Comparison of ENCODE assay signal across 1 cellular context in genomic region chr1:228164561-228165371, GRCh38.
TF ChIP-seq lines count a peak whose summit lies in the region.

No MANE protein-coding gene starts in this region.

TF ChIP-seq in K562, 482 proteins besides CTCF, POLR2A, EP300 and RAD21 (continued from another document and continues in another):
- TF ChIP-seq ZNF511 (CRISPR knock-in tag; IDR thresholded peaks at IDR 0.05) = no peak
- no peak for TF ChIP-seq HDAC6 (IDR thresholded peaks at IDR 0.05; ENCODE audit: low read depth, low read length)
- TF ChIP-seq ZNF23 (CRISPR knock-in tag; IDR thresholded peaks at IDR 0.05) = 0 out of 2 replicates have a peak, but pooled peaks have one; percentile 16
- no peak for TF ChIP-seq CEBPB (tag; IDR thresholded peaks at IDR 0.05)
- TF ChIP-seq POLR2B (IDR thresholded peaks at IDR 0.05; ENCODE audit: low read depth, partially characterized antibody) = no peak
- peak; percentile 13 to 17; a peak in 1 of 4 replicates for TF ChIP-seq MLLT1 (IDR thresholded peaks at IDR 0.05)
- TF ChIP-seq MYBL2 (IDR thresholded peaks at IDR 0.05; ENCODE audit: low read depth) = no peak
- TF ChIP-seq MYBL2 (CRISPR knock-in tag; IDR thresholded peaks at IDR 0.05; ENCODE audit: borderline replicate concordance) = no peak
- no peak for TF ChIP-seq NFXL1 (CRISPR knock-in tag; IDR thresholded peaks at IDR 0.05)
- TF ChIP-seq ILF3 (IDR thresholded peaks at IDR 0.05; ENCODE audit: borderline replicate concordance) = no peak
- TF ChIP-seq MAFK (IDR thresholded peaks at IDR 0.05; ENCODE audit: low read length) = peak; percentile 21; the same call in 1 of the 2 replicates
- TF ChIP-seq SMAD2 (IDR thresholded peaks at IDR 0.05; ENCODE audit: low read depth, low read length) = no peak
- peak; percentile 68 for TF ChIP-seq ATF7 (IDR thresholded peaks at IDR 0.05)
- no peak for TF ChIP-seq SRSF3 (IDR thresholded peaks at IDR 0.05; ENCODE audit: insufficient read depth, low read length)
- no peak for TF ChIP-seq MLX (CRISPR knock-in tag; conservative IDR thresholded peaks at IDR 0.05)
- TF ChIP-seq ZNF354B (CRISPR knock-in tag; IDR thresholded peaks at IDR 0.05) = no peak
- TF ChIP-seq NFATC3 (IDR thresholded peaks at IDR 0.05) = no peak
- no peak for TF ChIP-seq ZNF124 (CRISPR knock-in tag; IDR thresholded peaks at IDR 0.05)
- TF ChIP-seq ZHX1 (conservative IDR thresholded peaks at IDR 0.05; ENCODE audit: low read length) = no peak
- peak; percentile 80 for TF ChIP-seq TAL1 (IDR thresholded peaks at IDR 0.05)
- peak in 1 of 2 experiments; percentile 27; a peak in 1 of 4 replicates for TF ChIP-seq KDM4B (IDR thresholded peaks at IDR 0.05; ENCODE audit: borderline replicate concordance in 2 of 2, low read depth in 1 of 2)
- peak; percentile 55; the same call in 1 of the 2 replicates for TF ChIP-seq MTA2 (IDR thresholded peaks at IDR 0.05; ENCODE audit: low read depth)
- no peak for TF ChIP-seq MCM7 (IDR thresholded peaks at IDR 0.05)
- TF ChIP-seq ARNT (IDR thresholded peaks at IDR 0.05) = peak in 1 of 2 experiments; percentile 20; a peak in 2 of 4 replicates
- no peak for TF ChIP-seq NBN (IDR thresholded peaks at IDR 0.05; ENCODE audit: low read depth)
- no peak for TF ChIP-seq ETS2 (tag; IDR thresholded peaks at IDR 0.05; ENCODE audit: borderline replicate concordance, poor library complexity, severe bottlenecking)
- TF ChIP-seq CCNT2 (IDR thresholded peaks at IDR 0.05; ENCODE audit: borderline replicate concordance, extremely low read depth, insufficient read length, low read depth, low read length) = peak; percentile 65
- no peak for TF ChIP-seq NELFE (IDR thresholded peaks at IDR 0.05; ENCODE audit: insufficient read depth, insufficient read length)
- TF ChIP-seq OTX1 (CRISPR knock-in tag; IDR thresholded peaks at IDR 0.05) = no peak; the same call in 1 of the 2 replicates
- TF ChIP-seq EWSR1 (IDR thresholded peaks at IDR 0.05; ENCODE audit: borderline replicate concordance, low read depth, partially characterized antibody) = no peak
- TF ChIP-seq AFF4 (CRISPR knock-in tag; IDR thresholded peaks at IDR 0.05) = no peak
- TF ChIP-seq CREB3 (tag; conservative IDR thresholded peaks at IDR 0.05; ENCODE audit: low read depth) = no peak
- no peak for TF ChIP-seq ZC3H8 (IDR thresholded peaks at IDR 0.05)
- TF ChIP-seq MAZ (CRISPR knock-in tag; conservative IDR thresholded peaks at IDR 0.05 in 1 of 2, IDR thresholded peaks at IDR 0.05 in 1 of 2) = no peak
- TF ChIP-seq ZNF280A (IDR thresholded peaks at IDR 0.05; ENCODE audit: low read depth, partially characterized antibody) = no peak
- TF ChIP-seq TSHZ1 (CRISPR knock-in tag; IDR thresholded peaks at IDR 0.05) = no peak
- no peak for TF ChIP-seq BACH1 (tag; IDR thresholded peaks at IDR 0.05)
- no peak for TF ChIP-seq SMC3 (conservative IDR thresholded peaks at IDR 0.05; ENCODE audit: insufficient read depth, low read depth, low read length)
- TF ChIP-seq PURB (CRISPR knock-in tag; IDR thresholded peaks at IDR 0.05; ENCODE audit: low read depth) = no peak
- TF ChIP-seq ZZZ3 (IDR thresholded peaks at IDR 0.05) = no peak
- peak; percentile 85; the same call in 1 of the 2 replicates for TF ChIP-seq HMG20A (CRISPR knock-in tag; conservative IDR thresholded peaks at IDR 0.05)
- TF ChIP-seq U2AF2 (optimal IDR thresholded peaks at IDR 0.05; ENCODE audit: low read depth, low read length) = no peak
- TF ChIP-seq ZNF764 (CRISPR knock-in tag; IDR thresholded peaks at IDR 0.05; ENCODE audit: low read depth) = no peak
- TF ChIP-seq PTBP1 (IDR thresholded peaks at IDR 0.05; ENCODE audit: low read depth, low read length) = no peak
- TF ChIP-seq USF2 (CRISPR knock-in tag; IDR thresholded peaks at IDR 0.05) = no peak
- no peak for TF ChIP-seq THRB (CRISPR knock-in tag; conservative IDR thresholded peaks at IDR 0.05)
- TF ChIP-seq THRA (IDR thresholded peaks at IDR 0.05) = no peak
- no peak for TF ChIP-seq FOXA1 (IDR thresholded peaks at IDR 0.05; ENCODE audit: borderline replicate concordance)
